Comparison of ENCODE assay signal across 17 cellular contexts in the genomic region with DNA sequence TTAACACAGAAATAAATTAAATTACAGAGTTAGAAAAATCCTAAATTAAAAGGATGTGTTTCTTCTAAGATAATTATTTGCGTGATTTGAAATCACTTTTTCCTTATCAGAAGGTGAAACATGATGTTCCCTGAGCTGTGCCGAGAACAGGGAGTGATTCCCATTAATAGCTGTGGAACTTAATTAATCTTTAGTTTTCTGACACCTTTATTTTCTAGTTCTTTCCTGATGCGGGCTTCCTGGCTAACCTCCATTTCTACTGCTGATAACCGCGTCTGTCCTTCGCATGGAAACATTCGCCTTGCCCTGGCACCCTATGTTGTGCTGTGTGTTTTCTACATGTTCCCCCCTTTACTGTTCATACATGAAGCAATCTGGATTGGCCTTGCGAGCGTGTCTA.
"Had no signal": no experiment of that assay in that cellular context is flagged by ENCODE, and none has a peak within 500 bp of the region (broad histone marks: within the 10 kb centered on the region; RNA-seq: fewer than 3 reads in every experiment).

No MANE protein-coding gene starts in this region.

- H3K27me3 ChIP-seq: esophagus squamous epithelium, gastroesophageal sphincter, suprapubic skin, tibial artery, upper lobe of left lung had no signal

- H3K27ac ChIP-seq: suprapubic skin, tibial artery, upper lobe of left lung had no signal

- H3K36me3 ChIP-seq: esophagus squamous epithelium, gastroesophageal sphincter, suprapubic skin, tibial artery, upper lobe of left lung had no signal

- H3K27me3 Mint-ChIP-seq: effector memory CD8-positive, alpha-beta T cell had no signal

- DNase-seq: cerebellar nuclear complex; effector memory CD8-positive, alpha-beta T cell; esophagus squamous epithelium; foreskin fibroblast; glutamatergic neuron; mesendoderm; naive B cell; posterior cingulate gyrus; small intestine; stimulated activated CD4-positive, alpha-beta T cell treated with anti-CD3 and anti-CD28 coated beads, Interleukin-2, amount 100 ng/mL, for 48 hours; stimulated activated naive CD4-positive, alpha-beta T cell treated with Interleukin-2 at 50 U/mL for 16 hours; tibial artery; upper lobe of left lung had no signal

- H3K9me3 ChIP-seq: esophagus squamous epithelium, gastroesophageal sphincter, suprapubic skin, tibial artery, upper lobe of left lung had no signal

- ATAC-seq: effector memory CD8-positive, alpha-beta T cell; gastroesophageal sphincter had no signal

- H3K4me3 Mint-ChIP-seq: dendritic cell treated with granulocyte-macrophage colony-stimulating factor and Interleukin-4, amounts not matched to agents 40 ng/mL and 50 ng/mL, for 4 days; effector memory CD8-positive, alpha-beta T cell; naive B cell; nephron had no signal

- H3K36me3 Mint-ChIP-seq: naive B cell had no signal

- H3K9me3 Mint-ChIP-seq: dendritic cell treated with granulocyte-macrophage colony-stimulating factor and Interleukin-4, amounts not matched to agents 40 ng/mL and 50 ng/mL, for 4 days; effector memory CD8-positive, alpha-beta T cell; naive B cell; nephron had no signal

- H3K4me3 ChIP-seq: esophagus squamous epithelium, gastroesophageal sphincter, suprapubic skin, tibial artery, upper lobe of left lung had no signal
